ENCODE assay signal across 12 cellular contexts in the genomic region with DNA sequence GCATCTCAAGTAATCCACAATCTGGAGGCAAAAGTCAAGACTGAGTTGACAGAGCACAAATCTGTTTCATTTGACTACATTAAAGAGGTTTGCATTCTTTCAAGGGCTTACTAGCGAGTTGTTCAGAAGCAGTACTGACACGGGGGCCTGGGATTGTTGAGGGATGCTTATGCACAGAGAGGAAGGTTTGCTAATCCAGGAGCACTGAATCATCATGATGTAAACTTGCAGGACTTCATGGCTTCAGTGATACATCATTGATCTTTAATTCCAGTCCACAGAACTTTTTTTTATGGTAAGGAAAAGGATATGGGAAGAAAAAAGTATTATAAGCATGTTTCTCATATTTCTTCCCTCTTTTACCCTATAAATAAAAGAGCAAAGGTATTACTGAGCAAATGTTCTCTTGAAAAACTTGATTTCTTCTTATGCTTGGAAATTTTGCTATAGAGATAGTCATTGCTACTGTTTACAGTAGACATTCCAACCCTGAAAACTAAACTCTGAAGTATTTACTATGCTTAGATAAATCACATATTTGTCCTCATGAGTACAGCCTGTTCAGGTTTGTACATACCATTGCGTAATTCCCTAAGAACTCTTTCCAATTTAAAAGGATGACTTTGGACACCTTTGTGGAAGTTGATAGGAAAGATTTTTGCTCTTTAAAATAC.
DNase-seq lines count a peak whose midpoint lies in the region; ATAC-seq and TF ChIP-seq lines count a peak whose summit lies in the region.
"Had no signal": no experiment of that assay in that cellular context is flagged by ENCODE, and none has a peak within 500 bp of the region (broad histone marks: within the 10 kb centered on the region; RNA-seq: fewer than 3 reads in every experiment).

No MANE protein-coding gene starts in this region.

- H3K9me3 ChIP-seq in adrenal gland (replicated peaks in 1 of 3), result no peaks in the 10 kb centered on the region

- peak overlapping the region; percentile 41 for H3K27ac Mint-ChIP-seq in type B pancreatic cell
- H3K27ac Mint-ChIP-seq: activated naive CD8-positive, alpha-beta T cell treated with anti-CD3 and anti-CD28 coated beads, Interleukin-2, amount 10 ng/mL, durations not matched to agents 7 days and 5 days; stimulated activated effector memory CD8-positive, alpha-beta T cell treated with anti-CD3 and anti-CD28 coated beads, Interleukin-12 subunit alpha, Interleukin-12 subunit beta, amount 100 ng/mL, for 72 hours had no signal

- H3K27ac ChIP-seq in adrenal gland, result peak overlapping the region in 4 of 5 donors; percentile 9 to 91 (median 51)
- H3K27ac ChIP-seq: HL-60 had no signal

- no peak overlapping the region for H3K4me3 ChIP-seq in adrenal gland
- H3K4me3 ChIP-seq: GM12878 had no signal

- H3K36me3 ChIP-seq in adrenal gland (replicated peaks in 1 of 2), result no peaks in the 10 kb centered on the region

- H3K4me1 Mint-ChIP-seq in type B pancreatic cell (ENCODE audit: unreplicated experiment), result peaks cover 5% of the 10 kb centered on the region
- H3K4me1 Mint-ChIP-seq: activated naive CD8-positive, alpha-beta T cell treated with anti-CD3 and anti-CD28 coated beads, Interleukin-2, amount 10 ng/mL, durations not matched to agents 7 days and 5 days; stimulated activated effector memory CD8-positive, alpha-beta T cell treated with anti-CD3 and anti-CD28 coated beads, Interleukin-12 subunit alpha, Interleukin-12 subunit beta, amount 100 ng/mL, for 72 hours had no signal

- no peaks in the 10 kb centered on the region for H3K36me3 Mint-ChIP-seq in type B pancreatic cell
- H3K36me3 Mint-ChIP-seq: activated naive CD8-positive, alpha-beta T cell treated with anti-CD3 and anti-CD28 coated beads, Interleukin-2, amount 10 ng/mL, durations not matched to agents 7 days and 5 days; stimulated activated effector memory CD8-positive, alpha-beta T cell treated with anti-CD3 and anti-CD28 coated beads, Interleukin-12 subunit alpha, Interleukin-12 subunit beta, amount 100 ng/mL, for 72 hours had no signal

- no peaks in the 10 kb centered on the region for H3K27me3 Mint-ChIP-seq in type B pancreatic cell

- H3K4me1 ChIP-seq in adrenal gland (replicated peaks in 1 of 2), result peaks cover 15 to 16% of the 10 kb centered on the region in 2 donors

- H3K4me3 Mint-ChIP-seq in type B pancreatic cell, result no peak overlapping the region
- H3K4me3 Mint-ChIP-seq: activated naive CD8-positive, alpha-beta T cell treated with anti-CD3 and anti-CD28 coated beads, Interleukin-2, amount 10 ng/mL, durations not matched to agents 7 days and 5 days; stimulated activated effector memory CD8-positive, alpha-beta T cell treated with anti-CD3 and anti-CD28 coated beads, Interleukin-12 subunit alpha, Interleukin-12 subunit beta, amount 100 ng/mL, for 72 hours had no signal

- no peak for TF ChIP-seq CTCF in adrenal gland (IDR thresholded peaks at IDR 0.05)
- no peak for TF ChIP-seq CTCF in type B pancreatic cell (conservative IDR thresholded peaks at IDR 0.05)

- no peaks in the 10 kb centered on the region for H3K27me3 ChIP-seq in adrenal gland

- intact Hi-C loops in adrenal gland (cut with DNase I), result no loop called here

- H3K9me3 Mint-ChIP-seq in type B pancreatic cell, result peaks cover 2% of the 10 kb centered on the region

- peak; percentile 82 for DNase-seq in HS-27A (ENCODE audit: low read depth)
- peak in 2 of 7 donors; percentile 12 to 42 for DNase-seq in adrenal gland
- DNase-seq in kidney tubule cell (ENCODE audit: low spot score), result peak; percentile 75
- no peak for DNase-seq in type B pancreatic cell (ENCODE audit: extremely low spot score, unreplicated experiment)
- no peak for DNase-seq in NCI-H2107 (lab: John Stamatoyannopoulos, UW)
- no peak for DNase-seq in amygdala (lab: John Stamatoyannopoulos, UW)
- DNase-seq: activated naive CD8-positive, alpha-beta T cell treated with anti-CD3 and anti-CD28 coated beads, Interleukin-2, amount 10 ng/mL, durations not matched to agents 7 days and 5 days; NCI-H345 had no signal

- WGBS in adrenal gland, 4 donors, result 39 to 52% (median 49%) methylated on average over 3 of the region's 3 CpGs

- TF ChIP-seq POLR2A in adrenal gland (IDR thresholded peaks at IDR 0.05), result no peak

- no peak for ATAC-seq in HG02870 (IDR thresholded peaks at IDR 0.05; ENCODE audit: unreplicated experiment)
- ATAC-seq: GM12878; stimulated activated effector memory CD8-positive, alpha-beta T cell treated with anti-CD3 and anti-CD28 coated beads, Interleukin-12 subunit alpha, Interleukin-12 subunit beta, amount 100 ng/mL, for 72 hours had no signal

Comparison
In these comparisons a context has a peak if more than half of its experiments do, and no peak if none do; other contexts are left out.
1. DNase-seq: peak in HS-27A (single experiment) and kidney tubule cell (single experiment); none in type B pancreatic cell (single experiment), NCI-H2107 (single experiment) and amygdala (0 of 56).